ENCODE assay signal across 1 cellular context in genomic region chr1:32178380-32179192, GRCh38.
A peak's percentile ranks its signal among the peaks of the same experiment; 100 is the strongest.
TF ChIP-seq lines count a peak whose summit lies in the region.

No MANE protein-coding gene starts in this region.

TF ChIP-seq in liver, 16 proteins besides CTCF, POLR2A, EP300 and RAD21 (continued from another document):
- TF ChIP-seq, protein P1, sequence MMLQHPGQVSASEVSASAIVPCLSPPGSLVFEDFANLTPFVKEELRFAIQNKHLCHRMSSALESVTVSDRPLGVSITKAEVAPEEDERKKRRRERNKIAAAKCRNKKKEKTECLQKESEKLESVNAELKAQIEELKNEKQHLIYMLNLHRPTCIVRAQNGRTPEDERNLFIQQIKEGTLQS (IDR thresholded peaks at IDR 0.05) = peak; percentile 80
- TF ChIP-seq YY1 (IDR thresholded peaks at IDR 0.05) = peak; percentile 58
- TF ChIP-seq FOXA2 (IDR thresholded peaks at IDR 0.05) = peak; percentile 85
- TF ChIP-seq NR2F2 (IDR thresholded peaks at IDR 0.05) = peak; percentile 75
- TF ChIP-seq, protein P2, sequence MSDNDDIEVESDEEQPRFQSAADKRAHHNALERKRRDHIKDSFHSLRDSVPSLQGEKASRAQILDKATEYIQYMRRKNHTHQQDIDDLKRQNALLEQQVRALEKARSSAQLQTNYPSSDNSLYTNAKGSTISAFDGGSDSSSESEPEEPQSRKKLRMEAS (IDR thresholded peaks at IDR 0.05) = peak; percentile 52
- peak; percentile 95 to 97 for TF ChIP-seq HNF4A (conservative IDR thresholded peaks at IDR 0.05)
- peak; percentile 84 for TF ChIP-seq RXRA (IDR thresholded peaks at IDR 0.05)
- peak; percentile 73 to 86 for TF ChIP-seq JUND (IDR thresholded peaks at IDR 0.05)
- peak; percentile 95 for TF ChIP-seq SP1 (IDR thresholded peaks at IDR 0.05)
